23 cellular contexts compared by ENCODE assay signal in genomic region chr19:37845932-37846331, GRCh38.
"Had no signal": no experiment of that assay in that cellular context is flagged by ENCODE, and none has a peak within 500 bp of the region (broad histone marks: within the 10 kb centered on the region; RNA-seq: fewer than 3 reads in every experiment).

No MANE protein-coding gene starts in this region.

- H3K4me1 ChIP-seq: esophagus squamous epithelium, heart right ventricle, lower lobe of right lung, prostate gland, spleen, thyroid gland, upper lobe of right lung had no signal

- H3K27ac Mint-ChIP-seq: activated B cell treated with CpG ODN at 0.5 μM for 24 hours; activated CD4-positive, alpha-beta T cell treated with anti-CD3 and anti-CD28 coated beads for 36 hours; activated naive CD4-positive, alpha-beta T cell treated with anti-CD3 and anti-CD28 coated beads for 36 hours; activated naive CD8-positive, alpha-beta T cell treated with anti-CD3 and anti-CD28 coated beads, Interleukin-2, amount 10 ng/mL, durations not matched to agents 7 days and 5 days; brain; endodermal cell; natural killer cell treated with Interleukin-12 subunit alpha and Interleukin-12 subunit beta and Interleukin-15 and Interleukin-18, amount 100 ng/mL, for 72 hours had no signal

- H3K9me3 Mint-ChIP-seq: activated B cell treated with CpG ODN at 0.5 μM for 24 hours; natural killer cell treated with Interleukin-12 subunit alpha and Interleukin-12 subunit beta and Interleukin-15 and Interleukin-18, amount 100 ng/mL, for 72 hours had no signal

- H3K36me3 Mint-ChIP-seq: activated naive CD8-positive, alpha-beta T cell treated with anti-CD3 and anti-CD28 coated beads, Interleukin-2, amount 10 ng/mL, durations not matched to agents 7 days and 5 days; brain; natural killer cell treated with Interleukin-12 subunit alpha and Interleukin-12 subunit beta and Interleukin-15 and Interleukin-18, amount 100 ng/mL, for 72 hours had no signal

- H3K4me3 ChIP-seq: esophagus squamous epithelium, heart right ventricle, lower lobe of right lung, ovary, prostate gland, spleen, thyroid gland, upper lobe of right lung had no signal

- H3K4me1 Mint-ChIP-seq: activated B cell treated with CpG ODN at 0.5 μM for 24 hours; activated CD4-positive, alpha-beta T cell treated with anti-CD3 and anti-CD28 coated beads for 36 hours; activated naive CD8-positive, alpha-beta T cell treated with anti-CD3 and anti-CD28 coated beads, Interleukin-2, amount 10 ng/mL, durations not matched to agents 7 days and 5 days; brain; endodermal cell had no signal

- H3K36me3 ChIP-seq: esophagus squamous epithelium, heart right ventricle, lower lobe of right lung, ovary, prostate gland, spleen, thyroid gland, upper lobe of right lung had no signal

- H3K9me3 ChIP-seq: lower lobe of right lung, prostate gland, thyroid gland, upper lobe of right lung had no signal

- H3K4me3 Mint-ChIP-seq: activated B cell treated with CpG ODN at 0.5 μM for 24 hours; activated CD4-positive, alpha-beta T cell treated with anti-CD3 and anti-CD28 coated beads for 36 hours; activated naive CD4-positive, alpha-beta T cell treated with anti-CD3 and anti-CD28 coated beads for 36 hours; activated naive CD8-positive, alpha-beta T cell treated with anti-CD3 and anti-CD28 coated beads, Interleukin-2, amount 10 ng/mL, durations not matched to agents 7 days and 5 days; brain; endodermal cell; natural killer cell treated with Interleukin-12 subunit alpha and Interleukin-12 subunit beta and Interleukin-15 and Interleukin-18, amount 100 ng/mL, for 72 hours had no signal

- H3K27me3 ChIP-seq: esophagus squamous epithelium, heart right ventricle, ovary, spleen, thyroid gland, upper lobe of right lung had no signal

- H3K27me3 Mint-ChIP-seq: activated B cell treated with CpG ODN at 0.5 μM for 24 hours; activated CD4-positive, alpha-beta T cell treated with anti-CD3 and anti-CD28 coated beads for 36 hours; activated naive CD8-positive, alpha-beta T cell treated with anti-CD3 and anti-CD28 coated beads, Interleukin-2, amount 10 ng/mL, durations not matched to agents 7 days and 5 days; brain had no signal

- H3K27ac ChIP-seq: esophagus squamous epithelium, heart right ventricle, lower lobe of right lung, ovary, prostate gland, spleen, thyroid gland, upper lobe of right lung had no signal

- DNase-seq: activated B cell treated with CpG ODN at 0.5 μM for 24 hours; activated CD4-positive, alpha-beta T cell treated with anti-CD3 and anti-CD28 coated beads for 36 hours; activated CD4-positive, alpha-beta T cell treated with anti-CD3 and anti-CD28 coated beads, Interleukin-2, amount 50 U/mL, for 4 hours; activated naive CD4-positive, alpha-beta T cell treated with anti-CD3 and anti-CD28 coated beads for 36 hours; activated naive CD8-positive, alpha-beta T cell treated with anti-CD3 and anti-CD28 coated beads, Interleukin-2, amount 10 ng/mL, durations not matched to agents 7 days and 5 days; activated T-cell treated with anti-CD3 and anti-CD28 coated beads, Interleukin-2, amount 50 U/mL, for 48 hours; amygdala; caudate nucleus; endodermal cell; esophagus squamous epithelium; heart right ventricle; kidney; lower lobe of right lung; ovary; spleen; stimulated activated CD4-positive, alpha-beta T cell treated with anti-CD3 and anti-CD28 coated beads, Interleukin-4, amount 100 ng/mL, for 24 hours; stimulated activated naive CD8-positive, alpha-beta T cell treated with anti-CD3 and anti-CD28 coated beads, Interleukin-15, Interleukin-2, amounts not matched to agents 100 U/mL and 50 U/mL, for 24 hours; T1000; thyroid gland; upper lobe of right lung had no signal
